Comparison of ENCODE assay signal across 9 cellular contexts in genomic region chr12:106309671-106310313, GRCh38. TPM values are rescaled to one million over a fixed set of nuclear protein-coding genes. Genes with fewer than 3 reads are reported as not detected.
A peak's percentile ranks its signal among the peaks of the same experiment; 100 is the strongest.
DNase-seq lines count a peak whose midpoint lies in the region; ATAC-seq and TF ChIP-seq lines count a peak whose summit lies in the region.
"Had no signal": no experiment of that assay in that cellular context is flagged by ENCODE, and none has a peak within 500 bp of the region (broad histone marks: within the 10 kb centered on the region; RNA-seq: fewer than 3 reads in every experiment).

No MANE protein-coding gene starts in this region.

- H4K8ac ChIP-seq in mesenchymal stem cell (ENCODE audit: low read length): no peak overlapping the region

- no peak overlapping the region for H3K14ac ChIP-seq in mesenchymal stem cell (ENCODE audit: low read length in 2 of 2)

- H3K36me3 ChIP-seq in mesenchymal stem cell (ENCODE audit: control insufficient read depth in 1 of 2, insufficient read depth in 2 of 2, low read depth in 1 of 2, low read length in 2 of 2): peaks cover 3 to 27% of the 10 kb centered on the region in 2 experiments

- no peak overlapping the region for H3K9ac ChIP-seq in mesenchymal stem cell (ENCODE audit: low read length)

- H3K23ac ChIP-seq in mesenchymal stem cell (ENCODE audit: low read length in 2 of 2): no peak overlapping the region

- no peak overlapping the region for H4K91ac ChIP-seq in mesenchymal stem cell (ENCODE audit: low read length)

- no peak overlapping the region for H3K4me3 ChIP-seq in AG09309 (ENCODE audit: control insufficient read depth, low read depth, low read length)
- H3K4me3 ChIP-seq in mesenchymal stem cell (ENCODE audit: insufficient read depth in 1 of 2, low read depth in 1 of 2, low read length in 2 of 2): no peak overlapping the region

- peaks cover 7% of the 10 kb centered on the region for H3K79me1 ChIP-seq in mesenchymal stem cell (replicated peaks; ENCODE audit: low read length, poor library complexity, severe bottlenecking)

- H2AK5ac ChIP-seq in mesenchymal stem cell (ENCODE audit: low read length, severe bottlenecking): peak overlapping the region; percentile 98

- TF ChIP-seq CTCF in AG09309 (IDR thresholded peaks at IDR 0.05; ENCODE audit: control insufficient read depth, insufficient read depth, low read depth, low read length, missing control alignments): no peak

- H3K18ac ChIP-seq in mesenchymal stem cell (ENCODE audit: low read depth in 1 of 2, low read length in 2 of 2): peak overlapping the region in 1 of 2 experiments; percentile 35

- no peak for ATAC-seq in HG03378 (IDR thresholded peaks at IDR 0.05; ENCODE audit: unreplicated experiment)
- no peak for ATAC-seq in GM18870 (IDR thresholded peaks at IDR 0.05; ENCODE audit: unreplicated experiment)

- no peak overlapping the region for H2BK15ac ChIP-seq in mesenchymal stem cell (ENCODE audit: low read depth, poor library complexity, severe bottlenecking)

- H3K9me3 ChIP-seq in mesenchymal stem cell (ENCODE audit: control insufficient read depth, low read length): no peaks in the 10 kb centered on the region

- H3K27ac ChIP-seq in mesenchymal stem cell (ENCODE audit: low read length, poor library complexity, severe bottlenecking): peak overlapping the region; percentile 95

- no peak overlapping the region for H2BK120ac ChIP-seq in mesenchymal stem cell (ENCODE audit: low read depth, low read length)

- DNase-seq in AG09309 (ENCODE audit: low read depth) (peak; percentile 48), HK-2 (ENCODE audit: unreplicated experiment) (peak; percentile 58), dedifferentiated amniotic fluid mesenchymal stem cell (ENCODE audit: extremely low spot score) (peak; percentile 88), mesenchymal stem cell (peak; percentile 60), NCI-H2107 (lab: John Stamatoyannopoulos, UW) (no peak), GM19240 (ENCODE audit: insufficient read length, low spot score) (no peak)
- DNase-seq: NCI-H526 treated with DMSO at 0.1 percent for 48 hours had no signal

- H2BK5ac ChIP-seq in mesenchymal stem cell (ENCODE audit: low read depth, low read length, poor library complexity, severe bottlenecking): peak overlapping the region; percentile 91

- H3K27me3 ChIP-seq in mesenchymal stem cell (ENCODE audit: control insufficient read depth in 1 of 2, insufficient read depth in 1 of 2, low read length in 2 of 2): no peaks in the 10 kb centered on the region

- H3K4me2 ChIP-seq in mesenchymal stem cell (ENCODE audit: low read length, poor library complexity, severe bottlenecking): no peak overlapping the region

- H3K4ac ChIP-seq in mesenchymal stem cell (ENCODE audit: low read depth in 1 of 2, low read length in 2 of 2): no peak overlapping the region

- WGBS in mesenchymal stem cell: 62% methylated on average over 4 of the region's 5 CpGs

- H2AFZ ChIP-seq in mesenchymal stem cell (ENCODE audit: low read depth, low read length): no peak overlapping the region

- H2BK12ac ChIP-seq in mesenchymal stem cell (ENCODE audit: low read length in 2 of 2): no peak overlapping the region

- H3K4me1 ChIP-seq in mesenchymal stem cell (ENCODE audit: control insufficient read depth, insufficient read depth, low read depth, low read length): peaks cover 11% of the 10 kb centered on the region

RNA-seq across cellular contexts. Expression of gene TCP11L2, which starts 7.3 kb away (rescaled TPM):
- polyA plus RNA-seq in mesenchymal stem cell (2013, experiment 1 of 2): 9.8 TPM
- 9.8 TPM for polyA plus RNA-seq in mesenchymal stem cell (2013, experiment 2 of 2)

RNA-seq across cellular contexts. Expression of gene POLR3B, which starts 47.8 kb away (rescaled TPM):
- polyA plus RNA-seq in mesenchymal stem cell (2013, experiment 1 of 2): 5.9 TPM
- polyA plus RNA-seq in mesenchymal stem cell (2013, experiment 2 of 2): 6.1 TPM

Comparison
In these comparisons a context has a peak if more than half of its experiments do, and no peak if none do; other contexts are left out.
1. DNase-seq: peak in AG09309 (single experiment), HK-2 (single experiment), dedifferentiated amniotic fluid mesenchymal stem cell (single experiment) and mesenchymal stem cell (single experiment); none in NCI-H2107 (single experiment) and GM19240 (single experiment).